ENCODE assay signal across 1 cellular context in the genomic region with DNA sequence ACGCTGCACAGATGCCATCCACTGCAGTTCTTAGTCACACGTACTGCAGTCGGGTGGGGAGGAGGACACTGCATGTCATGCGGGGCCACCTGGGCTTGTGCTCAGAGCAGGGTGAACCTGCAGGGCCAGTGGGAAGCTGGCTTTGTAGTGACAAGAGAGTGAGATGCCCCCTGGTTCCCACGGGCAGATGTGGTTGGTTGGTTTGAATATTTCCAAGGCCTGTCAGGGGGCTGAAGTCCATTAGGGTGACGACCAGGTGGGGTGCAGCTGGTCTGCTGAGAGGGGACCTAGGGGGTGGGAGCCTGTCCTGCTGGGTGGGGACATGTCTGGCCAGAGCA.
TF ChIP-seq lines count a peak whose summit lies in the region.

No MANE protein-coding gene starts in this region.

TF ChIP-seq in endothelial cell of umbilical vein, 7 proteins besides CTCF, POLR2A, EP300 and RAD21 (continued from another document):
- TF ChIP-seq GATA2 (IDR thresholded peaks at IDR 0.05; ENCODE audit: insufficient read depth, insufficient read length, low read depth, low read length): no peak
- TF ChIP-seq POLR2AphosphoS5 (IDR thresholded peaks at IDR 0.05; ENCODE audit: insufficient read depth, low read depth, low read length): no peak
- TF ChIP-seq FOS (IDR thresholded peaks at IDR 0.05; ENCODE audit: borderline replicate concordance, insufficient read depth, low read length): no peak
- no peak for TF ChIP-seq EZH2 (IDR thresholded peaks at IDR 0.05; ENCODE audit: borderline replicate concordance, low read depth, low read length, severe bottlenecking)
TF ChIP-seq in endothelial cell of umbilical vein: peak in this region for 0.
